ENCODE assay signal across 1 cellular context in the genomic region with DNA sequence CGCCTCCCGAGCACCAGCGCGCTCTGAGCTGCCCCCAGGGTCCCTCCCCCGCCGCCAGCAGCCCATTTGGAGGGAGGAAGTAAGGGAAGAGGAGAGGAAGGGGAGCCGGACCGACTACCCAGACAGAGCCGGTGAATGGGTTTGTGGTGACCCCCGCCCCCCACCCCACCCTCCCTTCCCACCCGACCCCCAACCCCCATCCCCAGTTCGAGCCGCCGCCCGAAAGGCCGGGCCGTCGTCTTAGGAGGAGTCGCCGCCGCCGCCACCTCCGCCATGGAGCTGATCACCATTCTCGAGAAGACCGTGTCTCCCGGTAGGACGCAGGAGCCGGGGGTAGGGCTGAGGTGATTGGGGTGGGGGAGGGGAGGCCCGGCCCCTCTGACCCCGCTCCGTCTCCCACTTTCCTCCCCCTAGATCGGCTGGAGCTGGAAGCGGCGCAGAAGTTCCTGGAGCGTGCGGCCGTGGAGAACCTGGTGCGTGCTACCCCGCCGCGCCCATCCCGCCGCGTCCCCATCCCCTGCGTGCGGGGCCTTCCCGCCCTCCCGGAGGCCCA.
TF ChIP-seq lines count a peak whose summit lies in the region.

No MANE protein-coding gene starts in this region.

TF ChIP-seq in endothelial cell of umbilical vein, 7 proteins besides CTCF, POLR2A, EP300 and RAD21:
- TF ChIP-seq EZH2 (IDR thresholded peaks at IDR 0.05; ENCODE audit: borderline replicate concordance, low read depth, low read length, severe bottlenecking) (no peak), FOS (IDR thresholded peaks at IDR 0.05; ENCODE audit: borderline replicate concordance, insufficient read depth, low read length) (no peak), POLR2AphosphoS5 (IDR thresholded peaks at IDR 0.05; ENCODE audit: insufficient read depth, low read depth, low read length) (no peak), GATA2 (IDR thresholded peaks at IDR 0.05; ENCODE audit: insufficient read depth, insufficient read length, low read depth, low read length) (no peak), JUN (IDR thresholded peaks at IDR 0.05; ENCODE audit: borderline replicate concordance, insufficient read depth, insufficient read length, low read depth) (no peak), MYC (IDR thresholded peaks at IDR 0.05; ENCODE audit: low read depth, low read length) (no peak)
- TF ChIP-seq, protein P1, sequence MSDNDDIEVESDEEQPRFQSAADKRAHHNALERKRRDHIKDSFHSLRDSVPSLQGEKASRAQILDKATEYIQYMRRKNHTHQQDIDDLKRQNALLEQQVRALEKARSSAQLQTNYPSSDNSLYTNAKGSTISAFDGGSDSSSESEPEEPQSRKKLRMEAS (IDR thresholded peaks at IDR 0.05; ENCODE audit: insufficient read depth, insufficient read length), result no peak
